In the genomic region with DNA sequence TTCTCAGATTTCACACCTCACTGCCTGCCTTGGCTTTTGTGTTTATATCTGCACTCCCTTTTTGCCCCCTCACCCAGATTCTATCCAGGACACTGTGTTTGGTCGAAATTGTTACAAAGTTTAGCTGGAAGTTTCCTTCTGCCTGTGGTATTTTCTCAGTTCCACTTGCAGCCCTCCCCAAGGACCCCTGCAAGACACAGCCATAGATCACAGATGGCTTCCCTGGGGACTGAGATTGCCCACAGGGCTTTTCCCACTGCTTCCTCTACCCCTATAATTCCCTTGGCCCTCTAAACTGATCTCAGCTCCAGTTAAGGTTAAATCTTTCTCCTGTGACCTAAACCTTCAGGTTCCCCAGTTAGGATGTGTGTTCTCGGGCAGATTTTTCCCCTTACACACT, we compare ENCODE assay signal across 1 cellular context.
TF ChIP-seq lines count a peak whose summit lies in the region.

No MANE protein-coding gene starts in this region.

TF ChIP-seq in H1, 55 proteins besides CTCF, POLR2A, EP300 and RAD21:
- TF ChIP-seq CEBPB (IDR thresholded peaks at IDR 0.05; ENCODE audit: low read depth, low read length) (no peak), PHF8 (conservative IDR thresholded peaks at IDR 0.05; ENCODE audit: low read depth, low read length) (no peak), SP4 (IDR thresholded peaks at IDR 0.05; ENCODE audit: low read length) (no peak), CHD1 (IDR thresholded peaks at IDR 0.05; ENCODE audit: low read depth, low read length) (no peak), NANOG (IDR thresholded peaks at IDR 0.05; ENCODE audit: insufficient read depth, low read depth, low read length, poor library complexity, severe bottlenecking) (no peak)
- TF ChIP-seq, protein P1, sequence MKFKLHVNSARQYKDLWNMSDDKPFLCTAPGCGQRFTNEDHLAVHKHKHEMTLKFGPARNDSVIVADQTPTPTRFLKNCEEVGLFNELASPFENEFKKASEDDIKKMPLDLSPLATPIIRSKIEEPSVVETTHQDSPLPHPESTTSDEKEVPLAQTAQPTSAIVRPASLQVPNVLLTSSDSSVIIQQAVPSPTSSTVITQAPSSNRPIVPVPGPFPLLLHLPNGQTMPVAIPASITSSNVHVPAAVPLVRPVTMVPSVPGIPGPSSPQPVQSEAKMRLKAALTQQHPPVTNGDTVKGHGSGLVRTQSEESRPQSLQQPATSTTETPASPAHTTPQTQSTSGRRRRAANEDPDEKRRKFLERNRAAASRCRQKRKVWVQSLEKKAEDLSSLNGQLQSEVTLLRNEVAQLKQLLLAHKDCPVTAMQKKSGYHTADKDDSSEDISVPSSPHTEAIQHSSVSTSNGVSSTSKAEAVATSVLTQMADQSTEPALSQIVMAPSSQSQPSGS (IDR thresholded peaks at IDR 0.05; ENCODE audit: low read length) = no peak
